In genomic region chr9:134944351-134944802, GRCh38 we compare ENCODE assay signal across 19 cellular contexts. TPM values are rescaled to one million over a fixed set of nuclear protein-coding genes. Genes with fewer than 3 reads are reported as not detected.
DNase-seq lines count a peak whose midpoint lies in the region; ATAC-seq and TF ChIP-seq lines count a peak whose summit lies in the region.
"Had no signal": no experiment of that assay in that cellular context is flagged by ENCODE, and none has a peak within 500 bp of the region (broad histone marks: within the 10 kb centered on the region; RNA-seq: fewer than 3 reads in every experiment).

No MANE protein-coding gene starts in this region.

- H3K27ac Mint-ChIP-seq in brain, result peak overlapping the region in 4 of 5 experiments; percentile 59 to 92 (median 84)
- H3K27ac Mint-ChIP-seq: effector memory CD8-positive, alpha-beta T cell had no signal

- peaks cover 52% of the 10 kb centered on the region for H3K4me1 Mint-ChIP-seq in brain

- no peaks in the 10 kb centered on the region for H3K36me3 ChIP-seq in testis (ENCODE audit: low read depth, missing control alignments)
- H3K36me3 ChIP-seq: tibial nerve had no signal

- 44 to 47% methylated on average over 14 of the region's 14 CpGs for WGBS in testis, 2 donors

- no peaks in the 10 kb centered on the region for H3K27me3 ChIP-seq in testis

- no peaks in the 10 kb centered on the region for H3K36me3 Mint-ChIP-seq in brain

- peak overlapping the region in 4 of 5 experiments; percentile 2 to 48 (median 18) for H3K4me3 Mint-ChIP-seq in brain
- H3K4me3 Mint-ChIP-seq: activated T-cell treated with anti-CD3 and anti-CD28 coated beads, Interleukin-2, amount 50 U/mL, for 4 hours; effector memory CD8-positive, alpha-beta T cell had no signal

- no peaks in the 10 kb centered on the region for H3K9me3 ChIP-seq in testis
- H3K9me3 ChIP-seq: A549, tibial nerve had no signal

- no peaks in the 10 kb centered on the region for H3K27me3 Mint-ChIP-seq in brain

- no peak for TF ChIP-seq POLR2A in testis (IDR thresholded peaks at IDR 0.05)

- no peak overlapping the region for H3K4me3 ChIP-seq in testis
- no peak overlapping the region for H3K4me3 ChIP-seq in coronary artery
- H3K4me3 ChIP-seq: A549, tibial nerve had no signal

- no peak for ATAC-seq in HG02970 (IDR thresholded peaks at IDR 0.05; ENCODE audit: low FRiP score, unreplicated experiment)
- ATAC-seq: A549; activated T-cell treated with anti-CD3 and anti-CD28 coated beads, Interleukin-2, amount 50 U/mL, for 4 hours; effector memory CD8-positive, alpha-beta T cell; left colon; Panc1 had no signal

- H3K9me3 Mint-ChIP-seq in brain, result no peaks in the 10 kb centered on the region
- H3K9me3 Mint-ChIP-seq: activated T-cell treated with anti-CD3 and anti-CD28 coated beads, Interleukin-2, amount 50 U/mL, for 4 hours; effector memory CD8-positive, alpha-beta T cell had no signal

- no peak overlapping the region for H3K27ac ChIP-seq in testis
- peak overlapping the region in 1 of 2 donors; percentile 22 for H3K27ac ChIP-seq in coronary artery
- H3K27ac ChIP-seq: A549, KMS-11 had no signal

- intact Hi-C loops in testis (cut with DNase I; ENCODE audit: low total_unique reads), result no loop called here

- peak; percentile 38 for DNase-seq in NCI-H748 (lab: John Stamatoyannopoulos, UW; ENCODE audit: unreplicated experiment)
- no peak for DNase-seq in NCI-H748 treated with DMSO at 0.1 percent for 48 hours (lab: John Stamatoyannopoulos, UW)
- DNase-seq in iPS-NIHi11 (ENCODE audit: low spot score), result peak; percentile 56
- peak; percentile 63 for DNase-seq in testis
- DNase-seq in coronary artery (ENCODE audit: low spot score), result no peak
- DNase-seq in amniotic stem cell (lab: John Stamatoyannopoulos, UW), result no peak
- DNase-seq: activated CD4-positive, alpha-beta T cell treated with anti-CD3 and anti-CD28 coated beads for 4 hours; activated T-cell treated with anti-CD3 and anti-CD28 coated beads, Interleukin-2, amount 50 U/mL, for 4 hours; effector memory CD8-positive, alpha-beta T cell; left colon; NCI-H2081; nucleus accumbens had no signal

- H3K4me1 ChIP-seq in testis, result peaks cover 13% of the 10 kb centered on the region
- H3K4me1 ChIP-seq: A549 had no signal

- TF ChIP-seq CTCF in brain (conservative IDR thresholded peaks at IDR 0.05) (no peak), testis (IDR thresholded peaks at IDR 0.05) (no peak), coronary artery (IDR thresholded peaks at IDR 0.05) (no peak)

RNA-seq across cellular contexts. Expression of gene FCN1, which starts 26.7 kb away (rescaled TPM):
- polyA plus RNA-seq in brain (ENCODE audit: insufficient read depth, low read depth, low replicate concordance) (2.5 TPM), testis (ENCODE audit: insufficient read depth, low read depth, low replicate concordance) (8.0 TPM)
- under 1 TPM in 1 of 2 donors, not detected in 1; 0.19 TPM for total RNA-seq in testis
- total RNA-seq: activated T-cell treated with anti-CD3 and anti-CD28 coated beads, Interleukin-2, amount 50 U/mL, for 4 hours; T-helper 1 cell treated with Interleukin-12 subunit alpha and Interleukin-12 subunit beta and Interleukin-4 antibody, amounts not matched to agents 30 ng/mL and 1 ng/mL, for 36 hours had no signal
- polyA plus RNA-seq: A549 had no signal

Comparison
In these comparisons a context has a peak if more than half of its experiments do, and no peak if none do; other contexts are left out.
1. DNase-seq: peak in NCI-H748 (single experiment), iPS-NIHi11 (single experiment) and testis (single experiment); none in NCI-H748 treated with DMSO at 0.1 percent for 48 hours (single experiment), coronary artery (single experiment) and amniotic stem cell (single experiment).